ENCODE assay signal across 8 cellular contexts in the genomic region with DNA sequence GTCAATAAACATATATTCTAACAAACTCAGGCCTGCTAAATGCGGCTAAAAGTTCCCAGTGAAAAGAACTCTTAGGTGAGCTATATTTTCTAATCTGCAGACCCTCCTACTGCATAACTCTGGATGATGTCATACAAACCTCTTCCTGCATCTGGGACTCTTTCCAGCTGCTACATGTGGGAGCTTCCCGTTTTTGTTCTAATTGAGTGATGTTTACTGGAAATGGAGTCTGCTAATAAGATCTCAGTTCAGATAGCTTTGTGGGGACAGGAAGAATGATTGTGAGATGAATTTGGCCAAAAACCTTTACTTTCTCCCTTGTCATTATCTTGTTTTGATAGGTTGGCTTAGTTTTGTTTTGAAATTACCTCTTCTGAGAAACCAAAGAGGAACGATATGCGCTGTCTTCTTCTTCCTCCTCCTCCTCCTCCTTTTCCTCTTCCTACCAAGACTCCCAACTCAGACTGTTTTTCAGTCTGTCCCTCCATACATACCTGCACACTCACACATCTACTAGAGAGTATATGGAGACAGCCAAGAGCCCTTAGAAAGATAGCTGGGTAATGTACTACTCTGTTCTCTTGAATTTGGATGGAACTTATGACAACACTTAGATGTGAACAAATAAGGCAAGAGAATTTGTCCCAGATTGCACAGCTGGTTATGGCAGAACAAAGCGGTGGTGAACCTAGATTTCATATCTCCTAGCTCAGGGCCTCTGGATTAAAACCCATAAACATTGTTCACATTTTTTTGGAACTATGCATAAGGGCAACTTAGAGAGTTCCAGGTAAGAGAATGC. TPM values are rescaled to one million over a fixed set of nuclear protein-coding genes. Genes with fewer than 3 reads are reported as not detected.
DNase-seq lines count a peak whose midpoint lies in the region; ATAC-seq and TF ChIP-seq lines count a peak whose summit lies in the region.

No MANE protein-coding gene starts in this region.

- CTCF ChIA-PET in activated CD8-positive, alpha-beta T cell treated with anti-CD3 and anti-CD28 coated beads for 36 hours (lab: Charles Lee), result interaction anchor here (1.0 to 2.7 kb wide), 11 partner anchors 10 to 118 kb away, joined by 3 to 8 read pairs (median 4); no protein-coding TSS in a partner anchor

- peak overlapping the region; percentile 32 for H3K27ac ChIP-seq in substantia nigra (ENCODE audit: low read depth, low read length, poor library complexity, severe bottlenecking)

- intact Hi-C loops in activated CD8-positive, alpha-beta T cell treated with anti-CD3 and anti-CD28 coated beads for 36 hours (cut with micrococcal nuclease), result no loop called here
- intact Hi-C loops in left cardiac atrium (cut with DNase I) (no loop called here), head of caudate nucleus (cut with DNase I) (no loop called here)

- DNase-seq in SIG-M5 treated with dmso at 0.1 percent for 504 hours (lab: John Stamatoyannopoulos, UW; ENCODE audit: unreplicated experiment) (peak; percentile 46), SIG-M5 (lab: John Stamatoyannopoulos, UW) (no peak), left cardiac atrium (peak; percentile 42), substantia nigra (lab: John Stamatoyannopoulos, UW) (no peak), head of caudate nucleus (no peak), DMS153 (lab: John Stamatoyannopoulos, UW) (no peak)
- no peak for DNase-seq in activated CD8-positive, alpha-beta T cell treated with anti-CD3 and anti-CD28 coated beads for 36 hours
- no peak for DNase-seq in activated CD8-positive, alpha-beta memory T cell treated with anti-CD3 and anti-CD28 coated beads for 24 hours

- no peak for TF ChIP-seq CTCF in activated CD8-positive, alpha-beta T cell treated with anti-CD3 and anti-CD28 coated beads for 36 hours (IDR thresholded peaks at IDR 0.05)

- peak overlapping the region; percentile 48 for H3K4me3 Mint-ChIP-seq in activated CD8-positive, alpha-beta T cell treated with anti-CD3 and anti-CD28 coated beads for 36 hours

- H3K27ac Mint-ChIP-seq in activated CD8-positive, alpha-beta T cell treated with anti-CD3 and anti-CD28 coated beads for 36 hours, result peak overlapping the region; percentile 86

- peaks cover 2% of the 10 kb centered on the region for H3K36me3 Mint-ChIP-seq in activated CD8-positive, alpha-beta T cell treated with anti-CD3 and anti-CD28 coated beads for 36 hours (ENCODE audit: low read depth)

- H3K4me1 Mint-ChIP-seq in activated CD8-positive, alpha-beta T cell treated with anti-CD3 and anti-CD28 coated beads for 36 hours (ENCODE audit: low read depth), result peaks cover 58% of the 10 kb centered on the region

- POLR2A ChIA-PET in activated CD8-positive, alpha-beta T cell treated with anti-CD3 and anti-CD28 coated beads for 36 hours (lab: Charles Lee), result interaction anchor here (0.7 to 1.6 kb wide), 7 partner anchors 9 to 81 kb away, joined by 3 to 7 read pairs (median 4); no protein-coding TSS in a partner anchor

- ATAC-seq in activated CD8-positive, alpha-beta T cell treated with anti-CD3 and anti-CD28 coated beads for 36 hours, result peak; percentile 51
- ATAC-seq in left cardiac atrium, result peak; percentile 88 to 90

- H3K9me3 Mint-ChIP-seq in activated CD8-positive, alpha-beta T cell treated with anti-CD3 and anti-CD28 coated beads for 36 hours, result no peaks in the 10 kb centered on the region

- no peaks in the 10 kb centered on the region for H3K27me3 Mint-ChIP-seq in activated CD8-positive, alpha-beta T cell treated with anti-CD3 and anti-CD28 coated beads for 36 hours

RNA-seq across cellular contexts. Expression of gene AAK1, which starts 39.8 kb away (rescaled TPM):
- 100 to 1,000 TPM; 114 to 115 TPM for total RNA-seq in activated CD8-positive, alpha-beta T cell treated with anti-CD3 and anti-CD28 coated beads for 36 hours
- total RNA-seq in left cardiac atrium, result 10 to 100 TPM; 44.0 to 64.7 TPM

RNA-seq across cellular contexts. Expression of gene ANXA4, which starts 58.6 kb away (rescaled TPM):
- 10 to 100 TPM; 14.6 to 17.5 TPM for total RNA-seq in activated CD8-positive, alpha-beta T cell treated with anti-CD3 and anti-CD28 coated beads for 36 hours
- total RNA-seq in left cardiac atrium, result 10 to 100 TPM; 41.3 to 50.4 TPM

Comparison
In these comparisons a context has a peak if more than half of its experiments do, and no peak if none do; other contexts are left out.
1. DNase-seq: peak in SIG-M5 treated with dmso at 0.1 percent for 504 hours (single experiment) and left cardiac atrium (single experiment); none in SIG-M5 (single experiment), activated CD8-positive, alpha-beta T cell treated with anti-CD3 and anti-CD28 coated beads for 36 hours (single experiment), substantia nigra (0 of 49), head of caudate nucleus (0 of 42), DMS153 (single experiment) and activated CD8-positive, alpha-beta memory T cell treated with anti-CD3 and anti-CD28 coated beads for 24 hours (single experiment).